Comparison of ENCODE assay signal across 36 cellular contexts in genomic region chr1:233938476-233938875, GRCh38. TPM values are rescaled to one million over a fixed set of nuclear protein-coding genes. Genes with fewer than 3 reads are reported as not detected.
"Had no signal": no experiment of that assay in that cellular context is flagged by ENCODE, and none has a peak within 500 bp of the region (broad histone marks: within the 10 kb centered on the region; RNA-seq: fewer than 3 reads in every experiment).

No MANE protein-coding gene starts in this region.

- H3K36me3 ChIP-seq: adrenal gland, ascending aorta, brain microvascular endothelial cell, breast epithelium, cardiac muscle cell had no signal

- H3K27ac ChIP-seq: adrenal gland, ascending aorta, body of pancreas, brain microvascular endothelial cell, breast epithelium, cardiac muscle cell had no signal

- ATAC-seq: activated naive CD4-positive, alpha-beta T cell treated with anti-CD3 and anti-CD28 coated beads, Interleukin-2, amount 50 U/mL, for 72 hours; activated naive CD8-positive, alpha-beta T cell treated with anti-CD3 and anti-CD28 coated beads, Interleukin-2, amount 50 U/mL, for 24 hours; activated T-cell treated with anti-CD3 and anti-CD28 coated beads, Interleukin-2, amount 50 U/mL, for 4 hours; activated T-cell treated with anti-CD3 and anti-CD28 coated beads, Interleukin-2, amount 50 U/mL, for 72 hours; activated T-helper 17 cell treated with anti-CD3 and anti-CD28 coated beads, Interleukin-2, amount 50 U/mL, for 72 hours; body of pancreas had no signal

- DNase-seq: activated effector memory CD4-positive, alpha-beta T cell treated with anti-CD3 and anti-CD28 coated beads, Interleukin-2, amount 50 U/mL, for 16 hours; activated effector memory CD4-positive, alpha-beta T cell treated with Interleukin-2 at 50 U/mL for 16 hours; activated gamma-delta T cell; activated gamma-delta T cell treated with Interleukin-2 at 50 U/mL for 16 hours; activated naive CD4-positive, alpha-beta T cell; activated naive CD4-positive, alpha-beta T cell treated with anti-CD3 and anti-CD28 coated beads for 36 hours; activated naive CD4-positive, alpha-beta T cell treated with anti-CD3 and anti-CD28 coated beads, Interleukin-2, amount 10 ng/mL, durations not matched to agents 7 days and 5 days; activated naive CD4-positive, alpha-beta T cell treated with anti-CD3 and anti-CD28 coated beads, Interleukin-2, amount 50 U/mL, for 16 hours; activated naive CD4-positive, alpha-beta T cell treated with Interleukin-2 at 50 U/mL for 16 hours; activated naive CD8-positive, alpha-beta T cell treated with anti-CD3 and anti-CD28 coated beads for 36 hours; activated naive CD8-positive, alpha-beta T cell treated with anti-CD3 and anti-CD28 coated beads, Interleukin-2, amount 10 ng/mL, durations not matched to agents 7 days and 5 days; activated naive CD8-positive, alpha-beta T cell treated with anti-CD3 and anti-CD28 coated beads, Interleukin-2, amount 50 U/mL, for 24 hours; activated T-cell treated with anti-CD3 and anti-CD28 coated beads, Interleukin-2, amount 50 U/mL, for 1 hour; activated T-cell treated with anti-CD3 and anti-CD28 coated beads, Interleukin-2, amount 50 U/mL, for 24 hours; activated T-cell treated with anti-CD3 and anti-CD28 coated beads, Interleukin-2, amount 50 U/mL, for 4 hours; activated T-cell treated with anti-CD3 and anti-CD28 coated beads, Interleukin-2, amount 50 U/mL, for 48 hours; activated T-cell treated with anti-CD3 and anti-CD28 coated beads, Interleukin-2, amount 50 U/mL, for 72 hours; adrenal gland; amniotic stem cell; amygdala; anterior cingulate cortex; aorta; body of pancreas; brain microvascular endothelial cell; caudate nucleus; central memory CD4-positive, alpha-beta T cell; cerebellar nuclear complex had no signal

- H3K4me1 ChIP-seq: adrenal gland, ascending aorta, body of pancreas, breast epithelium had no signal

- H3K9me3 ChIP-seq: adrenal gland, ascending aorta, body of pancreas, breast epithelium had no signal

- H3K27me3 ChIP-seq: adrenal gland, ascending aorta, body of pancreas, brain microvascular endothelial cell, breast epithelium, cardiac muscle cell had no signal

- FAIRE-seq: astrocyte, bronchial epithelial cell had no signal

- H3K4me3 ChIP-seq: adrenal gland, ascending aorta, body of pancreas, breast epithelium, cardiac muscle cell had no signal

RNA-seq across cellular contexts. Expression of gene SLC35F3, which starts 34.0 kb away (rescaled TPM):
- total RNA-seq: activated naive CD4-positive, alpha-beta T cell treated with anti-CD3 and anti-CD28 coated beads for 36 hours; cardiac septum; chondrocyte had no signal
- polyA plus RNA-seq: aorta had no signal
